Comparison of ENCODE assay signal across 8 cellular contexts in the genomic region with DNA sequence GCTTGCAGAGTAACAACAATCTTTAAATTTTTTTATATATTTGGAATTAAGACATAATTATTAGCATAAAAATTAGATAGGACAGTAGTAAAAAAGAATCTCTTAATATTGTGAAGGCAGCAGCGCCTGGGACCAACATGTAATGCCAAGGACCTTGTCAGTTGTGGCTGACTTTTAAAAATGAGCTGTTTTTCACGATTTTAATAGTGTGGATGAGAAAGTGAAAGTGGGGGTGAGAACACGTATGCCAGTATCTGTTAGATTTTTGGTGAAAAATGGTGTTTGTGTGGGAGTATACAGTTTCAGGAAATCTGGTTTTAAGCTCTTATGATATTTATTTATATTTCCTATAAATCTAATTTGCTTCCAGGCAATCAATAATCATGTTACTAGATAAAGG.
A peak's percentile ranks its signal among the peaks of the same experiment; 100 is the strongest.
DNase-seq lines count a peak whose midpoint lies in the region; ATAC-seq lines count a peak whose summit lies in the region.

No MANE protein-coding gene starts in this region.

- H3K9me3 Mint-ChIP-seq in CD4-positive, alpha-beta memory T cell: peaks cover 0 to 3% (median 0%) of the 10 kb centered on the region in 8 donors
- H3K9me3 Mint-ChIP-seq in activated naive CD8-positive, alpha-beta T cell treated with anti-CD3 and anti-CD28 coated beads, Interleukin-2, amount 50 U/mL, for 24 hours: peaks cover 7% of the 10 kb centered on the region

- no peaks in the 10 kb centered on the region for H3K27me3 ChIP-seq in CD4-positive, alpha-beta memory T cell (ENCODE audit: insufficient read depth, low read length)

- POLR2A ChIA-PET in CD4-positive, alpha-beta memory T cell (lab: Charles Lee; ENCODE audit: partially characterized antibody): interaction anchor here (1.0 to 2.4 kb wide), 7 partner anchors 12 to 1124 kb away, joined by 3 to 8 read pairs (median 4); partner anchors contain the start of gene KCTD12

- DNase-seq in CD4-positive, alpha-beta memory T cell: peak in 3 of 5 donors; percentile 26 to 30 (median 28)
- DNase-seq in activated naive CD8-positive, alpha-beta T cell treated with anti-CD3 and anti-CD28 coated beads, Interleukin-2, amount 50 U/mL, for 24 hours: peak; percentile 11
- peak; percentile 43 for DNase-seq in myocyte (ENCODE audit: low read depth)
- no peak for DNase-seq in T-helper 9 cell
- DNase-seq in NCI-H2227 (lab: John Stamatoyannopoulos, UW; ENCODE audit: unreplicated experiment): no peak
- DNase-seq in NCI-H1105 (lab: John Stamatoyannopoulos, UW): no peak
- DNase-seq in NK-92 treated with Interleukin-12 subunit alpha and Interleukin-12 subunit beta, amount 100 ng/mL, for 24 hours (lab: John Stamatoyannopoulos, UW): no peak

- H3K27me3 Mint-ChIP-seq in CD4-positive, alpha-beta memory T cell: no peaks in the 10 kb centered on the region
- H3K27me3 Mint-ChIP-seq in activated naive CD8-positive, alpha-beta T cell treated with anti-CD3 and anti-CD28 coated beads, Interleukin-2, amount 50 U/mL, for 24 hours: no peaks in the 10 kb centered on the region

- CTCF ChIA-PET in CD4-positive, alpha-beta memory T cell (lab: Charles Lee; ENCODE audit: partially characterized antibody): interaction anchor here (1.3 to 5.7 kb wide), 7 partner anchors 13 to 115 kb away, joined by 3 to 32 read pairs (median 6); no protein-coding TSS in a partner anchor

- H3K4me3 ChIP-seq in CD4-positive, alpha-beta memory T cell (ENCODE audit: low read length in 2 of 2): no peak overlapping the region

- H3K4me3 Mint-ChIP-seq in CD4-positive, alpha-beta memory T cell: peak overlapping the region; percentile 67 to 91 (median 84)
- H3K4me3 Mint-ChIP-seq in activated naive CD8-positive, alpha-beta T cell treated with anti-CD3 and anti-CD28 coated beads, Interleukin-2, amount 50 U/mL, for 24 hours: peak overlapping the region; percentile 59

- H3K27ac ChIP-seq in CD4-positive, alpha-beta memory T cell (ENCODE audit: low read depth, low read length): no peak overlapping the region

- H3K27ac Mint-ChIP-seq in CD4-positive, alpha-beta memory T cell: peak overlapping the region in 6 of 7 donors; percentile 65 to 92 (median 86)
- peak overlapping the region; percentile 86 for H3K27ac Mint-ChIP-seq in activated naive CD8-positive, alpha-beta T cell treated with anti-CD3 and anti-CD28 coated beads, Interleukin-2, amount 50 U/mL, for 24 hours

- H3K4me1 Mint-ChIP-seq in CD4-positive, alpha-beta memory T cell: peaks cover 53 to 81% (median 66%) of the 10 kb centered on the region in 4 donors
- H3K4me1 Mint-ChIP-seq in activated naive CD8-positive, alpha-beta T cell treated with anti-CD3 and anti-CD28 coated beads, Interleukin-2, amount 50 U/mL, for 24 hours: peaks cover 69% of the 10 kb centered on the region

- H3K9me3 ChIP-seq in CD4-positive, alpha-beta memory T cell (ENCODE audit: control insufficient read depth in 1 of 2, low read length in 2 of 2): no peaks in the 10 kb centered on the region

- peaks cover 0 to 5% of the 10 kb centered on the region in 2 donors for H3K36me3 Mint-ChIP-seq in CD4-positive, alpha-beta memory T cell
- no peaks in the 10 kb centered on the region for H3K36me3 Mint-ChIP-seq in activated naive CD8-positive, alpha-beta T cell treated with anti-CD3 and anti-CD28 coated beads, Interleukin-2, amount 50 U/mL, for 24 hours (ENCODE audit: low read depth)

- H3K4me1 ChIP-seq in CD4-positive, alpha-beta memory T cell (ENCODE audit: insufficient read depth, low read length): peaks cover 58% of the 10 kb centered on the region

- H3K36me3 ChIP-seq in CD4-positive, alpha-beta memory T cell (ENCODE audit: insufficient read depth, low read length): no peaks in the 10 kb centered on the region

- ATAC-seq in HG02870 (IDR thresholded peaks at IDR 0.05; ENCODE audit: unreplicated experiment): peak; percentile 23
- ATAC-seq in activated naive CD8-positive, alpha-beta T cell treated with anti-CD3 and anti-CD28 coated beads, Interleukin-2, amount 50 U/mL, for 24 hours: peak; percentile 53

- intact Hi-C loops in CD4-positive, alpha-beta memory T cell (cut with micrococcal nuclease): loop anchor here (5.0 to 10.0 kb wide), 6 partner anchors 64 to 1563 kb away; partner anchors contain the start of genes CLN5 and MYCBP2

Comparison
In these comparisons a context has a peak if more than half of its experiments do, and no peak if none do; other contexts are left out.
1. DNase-seq: peak in CD4-positive, alpha-beta memory T cell (3 of 5), activated naive CD8-positive, alpha-beta T cell treated with anti-CD3 and anti-CD28 coated beads, Interleukin-2, amount 50 U/mL, for 24 hours (single experiment) and myocyte (single experiment); none in T-helper 9 cell (single experiment), NCI-H2227 (single experiment), NCI-H1105 (single experiment) and NK-92 treated with Interleukin-12 subunit alpha and Interleukin-12 subunit beta, amount 100 ng/mL, for 24 hours (single experiment).